In genomic region chr4:109795059-109795458, GRCh38 we compare ENCODE assay signal across 11 cellular contexts. TPM values are rescaled to one million over a fixed set of nuclear protein-coding genes. Genes with fewer than 3 reads are reported as not detected.
"Had no signal": no experiment of that assay in that cellular context is flagged by ENCODE, and none has a peak within 500 bp of the region (broad histone marks: within the 10 kb centered on the region; RNA-seq: fewer than 3 reads in every experiment).

No MANE protein-coding gene starts in this region.

- ATAC-seq: GM23338, HCT116 had no signal

- DNase-seq: GM23248, GOT3, H7, H9, HCEC 1CT, HFFc6 had no signal

- H3K4me2 ChIP-seq: GM23338 had no signal

- FAIRE-seq: H54 had no signal

- H3K36me3 ChIP-seq: HAP-1 had no signal

- H3K9ac ChIP-seq: GM23248 had no signal

- H2AFZ ChIP-seq: GM23248, GM23338 had no signal

- H3K27ac ChIP-seq: GM23248 had no signal

- H3K4me1 ChIP-seq: HAP-1 had no signal

- H3K4me3 ChIP-seq: GM23248, GM23338, HAP-1 had no signal

- H3K9me3 ChIP-seq: HAP-1 had no signal

RNA-seq across cellular contexts. Expression of gene CFI, which starts 6.7 kb away (rescaled TPM):
- total RNA-seq: GM23338, H7, H9, HFFc6 had no signal
- polyA plus RNA-seq: GM23338 had no signal

RNA-seq across cellular contexts. Expression of gene RRH, which starts 32.7 kb away (rescaled TPM):
- total RNA-seq: GM23248, GM23338, H4, H7, H9, HFFc6 had no signal
- polyA plus RNA-seq: GM23248, GM23338 had no signal

RNA-seq across cellular contexts. Expression of gene LRIT3, which starts 52.8 kb away (rescaled TPM):
- total RNA-seq: H4 had no signal
- polyA plus RNA-seq: GM23248, GM23338 had no signal
